1 cellular context compared by ENCODE assay signal in the genomic region with DNA sequence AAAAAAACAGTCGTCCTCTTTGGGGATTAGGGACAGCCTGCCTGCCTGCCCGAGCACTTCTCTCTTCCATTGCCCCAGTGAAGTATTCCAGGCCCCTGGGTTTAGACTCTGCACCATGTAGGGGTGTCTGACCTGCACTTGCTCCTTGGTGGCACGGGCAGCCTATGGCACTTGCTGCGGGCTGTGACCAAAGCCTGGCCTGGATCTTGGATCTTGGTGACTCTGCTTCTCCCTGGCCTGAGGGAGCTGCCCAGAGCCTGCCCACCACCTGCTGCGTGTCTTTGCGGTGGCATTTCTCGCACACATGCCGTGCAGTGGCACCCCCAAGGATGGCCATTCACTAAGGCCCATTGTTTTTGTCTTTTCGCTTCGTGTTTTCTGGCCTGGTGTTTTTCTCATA.
TF ChIP-seq lines count a peak whose summit lies in the region.

No MANE protein-coding gene starts in this region.

TF ChIP-seq in IMR-90, 13 proteins besides CTCF, POLR2A, EP300 and RAD21 (continued from another document):
- no peak for TF ChIP-seq CEBPB (IDR thresholded peaks at IDR 0.05; ENCODE audit: low read depth, low read length)
- TF ChIP-seq, protein P1, sequence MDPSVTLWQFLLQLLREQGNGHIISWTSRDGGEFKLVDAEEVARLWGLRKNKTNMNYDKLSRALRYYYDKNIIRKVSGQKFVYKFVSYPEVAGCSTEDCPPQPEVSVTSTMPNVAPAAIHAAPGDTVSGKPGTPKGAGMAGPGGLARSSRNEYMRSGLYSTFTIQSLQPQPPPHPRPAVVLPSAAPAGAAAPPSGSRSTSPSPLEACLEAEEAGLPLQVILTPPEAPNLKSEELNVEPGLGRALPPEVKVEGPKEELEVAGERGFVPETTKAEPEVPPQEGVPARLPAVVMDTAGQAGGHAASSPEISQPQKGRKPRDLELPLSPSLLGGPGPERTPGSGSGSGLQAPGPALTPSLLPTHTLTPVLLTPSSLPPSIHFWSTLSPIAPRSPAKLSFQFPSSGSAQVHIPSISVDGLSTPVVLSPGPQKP (IDR thresholded peaks at IDR 0.05; ENCODE audit: borderline replicate concordance, low read depth, low read length): no peak
- TF ChIP-seq NFE2L2 (IDR thresholded peaks at IDR 0.05; ENCODE audit: low read depth, low read length): no peak
- no peak for TF ChIP-seq CHD1 (IDR thresholded peaks at IDR 0.05; ENCODE audit: low read depth, low read length)
- TF ChIP-seq FOS (IDR thresholded peaks at IDR 0.05; ENCODE audit: low read depth, low read length): no peak
- TF ChIP-seq RFX5 (IDR thresholded peaks at IDR 0.05; ENCODE audit: low read depth, low read length): no peak
- TF ChIP-seq BHLHE40 (IDR thresholded peaks at IDR 0.05; ENCODE audit: low read depth, low read length): no peak
- no peak for TF ChIP-seq MAFK (IDR thresholded peaks at IDR 0.05; ENCODE audit: low read depth, low read length)
